Comparison of ENCODE assay signal across 11 cellular contexts in genomic region chr17:30092886-30093285, GRCh38. TPM values are rescaled to one million over a fixed set of nuclear protein-coding genes. Genes with fewer than 3 reads are reported as not detected.
DNase-seq lines count a peak whose midpoint lies in the region; ATAC-seq, FAIRE-seq and TF ChIP-seq lines count a peak whose summit lies in the region.
"Had no signal": no experiment of that assay in that cellular context is flagged by ENCODE, and none has a peak within 500 bp of the region (broad histone marks: within the 10 kb centered on the region; RNA-seq: fewer than 3 reads in every experiment).

No MANE protein-coding gene starts in this region.

- in situ Hi-C loops in K562 (cut with MboI): no loop called here

- no peak for FAIRE-seq in K562 (lab: Jason Lieb, UNC)
- FAIRE-seq: D721Med, H54 had no signal

- H3K27ac ChIP-seq in A673 (ENCODE audit: low read depth, low read length, poor library complexity, severe bottlenecking) (peak overlapping the region; percentile 89), HCT116 (ENCODE audit: low read depth, low read length) (no peak overlapping the region), OCI-LY3 (ENCODE audit: low read length) (no peak overlapping the region), K562 (ENCODE audit: extremely low read depth, low read depth, low read length) (no peak overlapping the region)

- H3K4me2 ChIP-seq in HCT116 (ENCODE audit: low read length) (no peak overlapping the region; the same call in 1 of the 2 replicates), OCI-LY3 (ENCODE audit: low read length) (peak overlapping the region; percentile 75), K562 (ENCODE audit: insufficient read depth, low read length) (no peak overlapping the region)

- CTCF ChIA-PET in A673 (lab: Charles Lee) (interaction anchor here (0.5 to 2.8 kb wide), 23 partner anchors 12 to 977 kb away, joined by 3 to 20 read pairs (median 4); no protein-coding TSS in a partner anchor), HCT116 (lab: Charles Lee) (interaction anchor here (0.6 to 5.7 kb wide), 54 partner anchors 8 to 976 kb away, joined by 3 to 79 read pairs (median 4); partner anchors contain the start of genes ANKRD13B, CORO6, SSH2 and TP53I13), K562 (lab: Yijun Ruan, JAX; ENCODE audit: low intra/inter-chr PET ratio) (interaction anchor here (0.8 to 2.0 kb wide), 5 partner anchors 65 to 453 kb away, joined by 5 to 19 read pairs (median 6); no protein-coding TSS in a partner anchor)

- intact Hi-C loops in A673 (cut with micrococcal nuclease; ENCODE audit: unreplicated experiment) (loop anchor here (1.0 to 5.0 kb wide), 6 partner anchors 67 to 721 kb away; no protein-coding TSS in a partner anchor), HCT116 (cut with micrococcal nuclease) (loop anchor here (1.0 to 2.0 kb wide), 5 partner anchors 67 to 476 kb away; partner anchors contain the start of gene SSH2), K562 (cut with micrococcal nuclease) (loop anchor here (1.0 to 5.0 kb wide), 3 partner anchors 67 to 454 kb away; no protein-coding TSS in a partner anchor)

- no peaks in the 10 kb centered on the region for H3K9me2 ChIP-seq in HCT116 (ENCODE audit: insufficient read depth)

- DNase-seq in A673 (ENCODE audit: low spot score) (peak; percentile 37), HCT116 (ENCODE audit: low read depth, low spot score) (no peak), K562 (ENCODE audit: extremely low read depth in 1 of 4, low spot score in 3 of 4) (no peak), nephron progenitor cell (no peak), activated gamma-delta T cell treated with Interleukin-2 at 50 U/mL for 16 hours (no peak)

- TF ChIP-seq POLR2A in HCT116 (IDR thresholded peaks at IDR 0.05; ENCODE audit: borderline replicate concordance, extremely low read depth, insufficient read depth, insufficient read length) (no peak), K562 (conservative IDR thresholded peaks at IDR 0.05) (no peak)

- H3K79me2 ChIP-seq in HCT116 (ENCODE audit: insufficient read depth, low read length) (no peaks in the 10 kb centered on the region), OCI-LY3 (ENCODE audit: low read length) (no peaks in the 10 kb centered on the region), K562 (ENCODE audit: control insufficient read depth, insufficient read depth, low read length) (no peaks in the 10 kb centered on the region)

- no peak overlapping the region for H3K9ac ChIP-seq in HCT116 (ENCODE audit: low read length)
- no peak overlapping the region for H3K9ac ChIP-seq in OCI-LY3 (ENCODE audit: low read length)
- H3K9ac ChIP-seq in K562 (ENCODE audit: insufficient read depth in 1 of 2, low read depth in 2 of 2, low read length in 2 of 2): no peak overlapping the region

- H3K9me1 ChIP-seq in K562 (ENCODE audit: control insufficient read depth, insufficient read depth, low read length): no peaks in the 10 kb centered on the region

- RAD21 ChIA-PET in HCT116 (lab: Charles Lee; ENCODE audit: low non-redundant PET in 1 of 2, low total read pairs in 2 of 2, uncharacterized antibody in 2 of 2, unreplicated experiment in 2 of 2): interaction anchor here (0.6 to 1.8 kb wide), 8 partner anchors 66 to 454 kb away, joined by 3 to 7 read pairs (median 5); no protein-coding TSS in a partner anchor

- H2AFZ ChIP-seq in HCT116 (ENCODE audit: low read depth, low read length, poor library complexity, severe bottlenecking) (peak overlapping the region; percentile 85), OCI-LY3 (ENCODE audit: low read depth, low read length) (peak overlapping the region; percentile 86), K562 (ENCODE audit: low read depth, low read length) (no peak overlapping the region)

- H3K27me3 Mint-ChIP-seq in nephron progenitor cell (ENCODE audit: low read depth, poor library complexity): peaks cover 18% of the 10 kb centered on the region

- no peak overlapping the region for H3K4me3 ChIP-seq in A673 (ENCODE audit: low read depth, low read length, poor library complexity, severe bottlenecking)
- H3K4me3 ChIP-seq in HCT116 (replicated peaks in 1 of 2; ENCODE audit: low read depth in 1 of 2, low read length in 2 of 2): no peak overlapping the region
- H3K4me3 ChIP-seq in OCI-LY3 (ENCODE audit: low read length): no peak overlapping the region
- H3K4me3 ChIP-seq in K562: no peak overlapping the region

- ATAC-seq in HCT116 (no peak), K562 (no peak), GM21528 (IDR thresholded peaks at IDR 0.05; ENCODE audit: low FRiP score, unreplicated experiment) (no peak)

- H3K9me3 ChIP-seq in A673 (ENCODE audit: low read depth, low read length, poor library complexity, severe bottlenecking) (no peaks in the 10 kb centered on the region), HCT116 (ENCODE audit: control insufficient read depth in 1 of 2, insufficient read depth in 1 of 2, low read depth in 1 of 2, low read length in 2 of 2) (no peaks in the 10 kb centered on the region), OCI-LY3 (ENCODE audit: insufficient read depth, low read length) (no peaks in the 10 kb centered on the region), K562 (replicated peaks; ENCODE audit: control insufficient read depth, insufficient read depth, low read depth, low read length) (no peaks in the 10 kb centered on the region)

- no peak overlapping the region for H3K27ac Mint-ChIP-seq in nephron progenitor cell
- H3K27ac Mint-ChIP-seq: CD14-positive monocyte; CD8-positive, alpha-beta T cell had no signal

- BruUV-seq in A673 (replicated peaks; lab: Mats Ljungman, UMichigan) (TSS peak; percentile 79), HCT116 (replicated peaks; lab: Mats Ljungman, UMichigan) (no TSS peak), K562 (replicated peaks; lab: Mats Ljungman, UMichigan) (no TSS peak)

- TF ChIP-seq RAD21 in HCT116 (IDR thresholded peaks at IDR 0.05; ENCODE audit: low read depth) (no peak), K562 (CRISPR knock-in tag; conservative IDR thresholded peaks at IDR 0.05 in 1 of 2, IDR thresholded peaks at IDR 0.05 in 1 of 2) (no peak)

- H3K9me3 Mint-ChIP-seq in nephron progenitor cell: no peaks in the 10 kb centered on the region
- H3K9me3 Mint-ChIP-seq: CD14-positive monocyte; CD8-positive, alpha-beta T cell had no signal

- H3K36me3 ChIP-seq in A673 (ENCODE audit: insufficient read depth, low read length, poor library complexity, severe bottlenecking): no peaks in the 10 kb centered on the region
- no peaks in the 10 kb centered on the region for H3K36me3 ChIP-seq in HCT116 (ENCODE audit: control insufficient read depth in 1 of 2, insufficient read depth in 2 of 2, low read length in 2 of 2)
- no peaks in the 10 kb centered on the region for H3K36me3 ChIP-seq in OCI-LY3 (replicated peaks; ENCODE audit: low read depth, low read length)
- H3K36me3 ChIP-seq in K562 (ENCODE audit: control insufficient read depth, insufficient read depth, low read length): no peaks in the 10 kb centered on the region

- peaks cover 4% of the 10 kb centered on the region for H3K4me1 Mint-ChIP-seq in nephron progenitor cell

- H3K4me1 ChIP-seq in A673 (ENCODE audit: insufficient read depth, low read length, poor library complexity, severe bottlenecking) (peaks cover 62% of the 10 kb centered on the region), HCT116 (ENCODE audit: control insufficient read depth in 1 of 2, insufficient read depth in 2 of 2, low read length in 2 of 2) (peaks cover 0 to 32% of the 10 kb centered on the region in 2 experiments; a peak in 2 of 4 replicates), OCI-LY3 (ENCODE audit: low read length) (peaks cover 16% of the 10 kb centered on the region), K562 (replicated peaks in 1 of 2; ENCODE audit: control insufficient read depth in 2 of 2, insufficient read depth in 2 of 2, low read length in 2 of 2) (peaks cover 0 to 9% of the 10 kb centered on the region in 2 experiments; a peak in 3 of 5 replicates)

- TF ChIP-seq CTCF in A673 (conservative IDR thresholded peaks at IDR 0.05; ENCODE audit: low read depth, low read length) (no peak), HCT116 (IDR thresholded peaks at IDR 0.05 in 2 of 3, conservative IDR thresholded peaks at IDR 0.05 in 1 of 3; ENCODE audit: borderline replicate concordance in 1 of 3, insufficient read depth in 1 of 3, low read depth in 2 of 3, low read length in 2 of 3) (no peak), OCI-LY3 (IDR thresholded peaks at IDR 0.05; ENCODE audit: low read depth, low read length) (no peak), K562 (IDR thresholded peaks at IDR 0.05 in 2 of 3, conservative IDR thresholded peaks at IDR 0.05 in 1 of 3; ENCODE audit: insufficient read depth in 2 of 3, low read depth in 1 of 3, low read length in 3 of 3) (no peak), nephron progenitor cell (IDR thresholded peaks at IDR 0.05) (no peak)

- no peaks in the 10 kb centered on the region for H3K27me3 ChIP-seq in A673 (replicated peaks; ENCODE audit: insufficient read depth, low read depth, low read length, poor library complexity)
- no peaks in the 10 kb centered on the region for H3K27me3 ChIP-seq in HCT116 (ENCODE audit: insufficient read depth, low read length)
- H3K27me3 ChIP-seq in OCI-LY3 (ENCODE audit: low read depth, low read length): peaks cover 30% of the 10 kb centered on the region
- H3K27me3 ChIP-seq in K562 (ENCODE audit: control insufficient read depth in 2 of 2, insufficient read depth in 2 of 2, low read length in 2 of 2): peaks cover 15 to 20% of the 10 kb centered on the region in 2 experiments

- H3K4me3 Mint-ChIP-seq in nephron progenitor cell: no peak overlapping the region
- H3K4me3 Mint-ChIP-seq: CD14-positive monocyte; CD8-positive, alpha-beta T cell had no signal

- TF ChIP-seq EP300 in K562 (IDR thresholded peaks at IDR 0.05; ENCODE audit: low read length): no peak

- H4K20me1 ChIP-seq in HCT116 (ENCODE audit: insufficient read depth) (no peaks in the 10 kb centered on the region), OCI-LY3 (ENCODE audit: insufficient read depth, low read length) (no peaks in the 10 kb centered on the region), K562 (replicated peaks; ENCODE audit: control insufficient read depth, insufficient read depth, low read length) (no peaks in the 10 kb centered on the region)

- POLR2A ChIA-PET in A673 (lab: Charles Lee; ENCODE audit: low non-redundant PET): interaction anchor here (1.1 kb wide), 1 partner anchor 52 kb away, joined by 4 read pairs; no protein-coding TSS in a partner anchor
- POLR2A ChIA-PET in HCT116 (lab: Charles Lee): interaction anchor here (0.8 to 1.4 kb wide), 2 partner anchors 63 to 476 kb away, joined by 3 read pairs; no protein-coding TSS in a partner anchor
- POLR2A ChIA-PET in K562 (lab: Yijun Ruan, JAX): interaction anchor here (1.0 to 1.4 kb wide), 3 partner anchors 12 to 475 kb away, joined by 3 to 4 read pairs (median 4); partner anchors contain the start of gene NSRP1

- H3K36me3 Mint-ChIP-seq in nephron progenitor cell (ENCODE audit: low read depth): no peaks in the 10 kb centered on the region
- H3K36me3 Mint-ChIP-seq: CD14-positive monocyte; CD8-positive, alpha-beta T cell had no signal

RNA-seq across cellular contexts. Expression of gene NSRP1, which starts 23.7 kb away (rescaled TPM):
- total RNA-seq in A673 (2021) (43.5 and 50.5 TPM in 2 replicates), HCT116 (2021; ENCODE audit: unreplicated experiment) (24.9 TPM), K562 (2014; rRNA removed) (18.4 and 18.8 TPM in 2 replicates), K562 (2014; rRNA removed; fragmentation: Illumina TruSeq; extraction: Trizol) (32.2 and 34.1 TPM in 2 replicates), K562 (2015; rRNA removed; fragmentation: Illumina TruSeq; extraction: Trizol) (29.0 and 32.7 TPM in 2 replicates), K562 (2021) (19.5 and 20.8 TPM in 2 replicates)
- polyA plus RNA-seq in HCT116 (2012): 10.6 and 13.6 TPM in 2 replicates
- 40.8 and 58.4 TPM in 2 replicates for total RNA-seq in K562 (2011; cell fraction: chromatin; rRNA removed; ENCODE audit: low replicate concordance)
- 30.5 and 46.5 TPM in 2 replicates for total RNA-seq in K562 (2011; cell fraction: nucleolus; rRNA removed)
- 75.9 and 147 TPM in 2 replicates for total RNA-seq in K562 (2011; cell fraction: nucleoplasm; rRNA removed)
- polyA plus RNA-seq in K562 (2011; rRNA removed) (8.7 and 19.0 TPM in 2 replicates), K562 (2014; fragmentation: Illumina TruSeq; extraction: Trizol) (50.4 and 68.6 TPM in 2 replicates), K562 (2014; fragmentation: Nextera tagmentation; extraction: Ambion mirVana) (10 to 100 TPM; 52.8 to 54.2 TPM), K562 (2014; rRNA removed) (36.6 and 43.6 TPM in 2 replicates)
- 3.3 and 7.0 TPM in 2 replicates for polyA plus RNA-seq in K562 (2011; cell fraction: cytosol; rRNA removed)
- 9.8 and 17.2 TPM in 2 replicates for polyA plus RNA-seq in K562 (2011; cell fraction: nucleus; rRNA removed)
- polyA plus RNA-seq in K562 (2012): 28.6 and 33.8 TPM in 2 replicates
- polyA minus RNA-seq in K562 (2011; rRNA and poly(A)+ RNA removed): 11.7 and 16.7 TPM in 2 replicates
- 14.0 and 17.5 TPM in 2 replicates for polyA minus RNA-seq in K562 (2011; cell fraction: cytosol; rRNA and poly(A)+ RNA removed)
- 13.0 and 20.9 TPM in 2 replicates for polyA minus RNA-seq in K562 (2011; cell fraction: nucleus; rRNA and poly(A)+ RNA removed)
